Comparison of ENCODE assay signal across 8 cellular contexts in the genomic region with DNA sequence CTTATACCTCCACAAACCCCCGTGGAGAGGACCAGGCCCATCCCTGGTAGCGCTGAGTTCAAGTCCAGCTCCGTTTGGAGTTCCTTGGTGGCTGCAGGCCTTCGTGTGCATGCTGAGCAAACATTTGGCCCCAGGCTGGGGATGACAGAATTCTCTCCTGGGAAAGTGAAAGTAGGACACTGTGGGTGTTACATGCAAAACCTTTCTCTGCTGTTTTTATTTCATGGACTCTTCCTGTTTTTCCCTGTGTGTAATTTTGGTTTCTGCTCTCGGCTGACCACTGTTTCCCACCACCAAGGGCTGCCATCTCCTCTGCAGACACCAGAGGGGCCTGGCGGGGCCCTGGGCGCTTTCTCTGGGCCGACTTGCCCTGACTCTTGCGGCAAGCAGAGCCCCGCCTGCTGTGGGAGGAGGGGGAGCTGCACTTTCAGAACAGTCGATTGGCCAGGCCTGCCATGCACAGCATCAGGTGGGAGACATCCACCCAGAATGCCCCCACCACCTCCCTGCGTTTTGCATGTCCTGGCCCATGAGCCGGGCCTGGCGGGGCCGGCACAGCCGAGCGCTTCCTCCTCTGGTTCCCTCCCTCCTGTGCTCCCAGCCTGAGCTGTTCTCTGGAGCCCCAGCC.
DNase-seq lines count a peak whose midpoint lies in the region; ATAC-seq and TF ChIP-seq lines count a peak whose summit lies in the region.

No MANE protein-coding gene starts in this region.

- H3K27ac Mint-ChIP-seq in CD14-positive monocyte (peak overlapping the region; percentile 82 to 94 (median 92)), progenitor cell of endocrine pancreas (no peak overlapping the region)
- H3K27ac Mint-ChIP-seq in activated T-helper 2 cell treated with anti-CD3 and anti-CD28 coated beads, Interferon-gamma antibody, Interleukin-2, Interleukin-4, amounts not matched to agents 10 μg/mL and 5 μg/mL and 100 μg/mL, durations not matched to agents 14 hours and 24 hours and 36 hours = peak overlapping the region; percentile 78

- DNase-seq in CD14-positive monocyte (ENCODE audit: low spot score) (peak; percentile 57), Right ventricle myocardium inferior (ENCODE audit: missing footprints) (peak; percentile 75), progenitor cell of endocrine pancreas (ENCODE audit: low spot score, unreplicated experiment) (no peak), SHP77 treated with DMSO at 0.1 percent for 48 hours (lab: John Stamatoyannopoulos, UW) (no peak), NCI-H2227 (lab: John Stamatoyannopoulos, UW; ENCODE audit: unreplicated experiment) (no peak)
- peak; percentile 33 for DNase-seq in activated T-helper 2 cell treated with anti-CD3 and anti-CD28 coated beads, Interferon-gamma antibody, Interleukin-2, Interleukin-4, amounts not matched to agents 10 μg/mL and 5 μg/mL and 100 μg/mL, durations not matched to agents 14 hours and 24 hours and 36 hours (ENCODE audit: low spot score)

- H3K36me3 Mint-ChIP-seq in CD14-positive monocyte = no peaks in the 10 kb centered on the region
- H3K36me3 Mint-ChIP-seq in activated T-helper 2 cell treated with anti-CD3 and anti-CD28 coated beads, Interferon-gamma antibody, Interleukin-2, Interleukin-4, amounts not matched to agents 10 μg/mL and 5 μg/mL and 100 μg/mL, durations not matched to agents 14 hours and 24 hours and 36 hours (ENCODE audit: low read depth) = peaks cover 67% of the 10 kb centered on the region
- H3K36me3 Mint-ChIP-seq in progenitor cell of endocrine pancreas (ENCODE audit: insufficient read depth) = peaks cover 1% of the 10 kb centered on the region

- intact Hi-C loops in CD14-positive monocyte (cut with micrococcal nuclease) (loop anchor here (10.0 kb wide), 2 partner anchors 187 to 347 kb away; partner anchors contain the start of gene NPC1 (in 1 of the 2)), Right ventricle myocardium inferior (cut with DNase I) (loop anchor here (5.0 to 10.0 kb wide), 2 partner anchors 100 to 117 kb away; partner anchors contain the start of gene CABLES1)
- intact Hi-C loops in activated T-helper 2 cell treated with anti-CD3 and anti-CD28 coated beads, Interferon-gamma antibody, Interleukin-2, Interleukin-4, amounts not matched to agents 10 μg/mL and 5 μg/mL and 100 μg/mL, durations not matched to agents 14 hours and 24 hours and 36 hours (cut with micrococcal nuclease) = loop anchor here (2.0 to 10.0 kb wide), 3 partner anchors 141 to 303 kb away; partner anchors contain the start of gene RBBP8

- peak overlapping the region; percentile 80 to 90 for H3K4me3 Mint-ChIP-seq in CD14-positive monocyte
- peak overlapping the region; percentile 62 for H3K4me3 Mint-ChIP-seq in activated T-helper 2 cell treated with anti-CD3 and anti-CD28 coated beads, Interferon-gamma antibody, Interleukin-2, Interleukin-4, amounts not matched to agents 10 μg/mL and 5 μg/mL and 100 μg/mL, durations not matched to agents 14 hours and 24 hours and 36 hours (ENCODE audit: low read depth)
- H3K4me3 Mint-ChIP-seq in progenitor cell of endocrine pancreas (ENCODE audit: low read depth) = no peak overlapping the region

- peak; percentile 60 for ATAC-seq in GM19455 (IDR thresholded peaks at IDR 0.05; ENCODE audit: unreplicated experiment)
- peak; percentile 40 for ATAC-seq in HG03565 (IDR thresholded peaks at IDR 0.05; ENCODE audit: unreplicated experiment)
- ATAC-seq in Right ventricle myocardium inferior = peak; percentile 79

- TF ChIP-seq CTCF in CD14-positive monocyte (IDR thresholded peaks at IDR 0.05) (peak; percentile 43), progenitor cell of endocrine pancreas (IDR thresholded peaks at IDR 0.05; ENCODE audit: unreplicated experiment) (peak; percentile 7)

- peaks cover 0 to 3% (median 0%) of the 10 kb centered on the region in 7 donors for H3K9me3 Mint-ChIP-seq in CD14-positive monocyte
- H3K9me3 Mint-ChIP-seq in activated T-helper 2 cell treated with anti-CD3 and anti-CD28 coated beads, Interferon-gamma antibody, Interleukin-2, Interleukin-4, amounts not matched to agents 10 μg/mL and 5 μg/mL and 100 μg/mL, durations not matched to agents 14 hours and 24 hours and 36 hours = peaks cover 7% of the 10 kb centered on the region
- H3K9me3 Mint-ChIP-seq in progenitor cell of endocrine pancreas (ENCODE audit: low read depth) = no peaks in the 10 kb centered on the region

- peaks cover 17% of the 10 kb centered on the region for H3K4me1 Mint-ChIP-seq in CD14-positive monocyte
- H3K4me1 Mint-ChIP-seq in activated T-helper 2 cell treated with anti-CD3 and anti-CD28 coated beads, Interferon-gamma antibody, Interleukin-2, Interleukin-4, amounts not matched to agents 10 μg/mL and 5 μg/mL and 100 μg/mL, durations not matched to agents 14 hours and 24 hours and 36 hours (ENCODE audit: low read depth) = peaks cover 58% of the 10 kb centered on the region
- no peaks in the 10 kb centered on the region for H3K4me1 Mint-ChIP-seq in progenitor cell of endocrine pancreas (ENCODE audit: low read depth)

- H3K27me3 Mint-ChIP-seq in CD14-positive monocyte (ENCODE audit: low read depth in 3 of 3) (peaks cover 0 to 2% (median 0%) of the 10 kb centered on the region in 3 donors), progenitor cell of endocrine pancreas (no peaks in the 10 kb centered on the region)
- no peaks in the 10 kb centered on the region for H3K27me3 Mint-ChIP-seq in activated T-helper 2 cell treated with anti-CD3 and anti-CD28 coated beads, Interferon-gamma antibody, Interleukin-2, Interleukin-4, amounts not matched to agents 10 μg/mL and 5 μg/mL and 100 μg/mL, durations not matched to agents 14 hours and 24 hours and 36 hours (ENCODE audit: low read depth)

Comparison
In these comparisons a context has a peak if more than half of its experiments do, and no peak if none do; other contexts are left out.
1. DNase-seq: peak in CD14-positive monocyte (single experiment), activated T-helper 2 cell treated with anti-CD3 and anti-CD28 coated beads, Interferon-gamma antibody, Interleukin-2, Interleukin-4, amounts not matched to agents 10 μg/mL and 5 μg/mL and 100 μg/mL, durations not matched to agents 14 hours and 24 hours and 36 hours (single experiment) and Right ventricle myocardium inferior (single experiment); none in progenitor cell of endocrine pancreas (single experiment), SHP77 treated with DMSO at 0.1 percent for 48 hours (single experiment) and NCI-H2227 (single experiment).
2. Peak in every context shown above with its lines, with median percentiles within 50 percentile points of each other: ATAC-seq.